4 cellular contexts compared by ENCODE assay signal in the genomic region with DNA sequence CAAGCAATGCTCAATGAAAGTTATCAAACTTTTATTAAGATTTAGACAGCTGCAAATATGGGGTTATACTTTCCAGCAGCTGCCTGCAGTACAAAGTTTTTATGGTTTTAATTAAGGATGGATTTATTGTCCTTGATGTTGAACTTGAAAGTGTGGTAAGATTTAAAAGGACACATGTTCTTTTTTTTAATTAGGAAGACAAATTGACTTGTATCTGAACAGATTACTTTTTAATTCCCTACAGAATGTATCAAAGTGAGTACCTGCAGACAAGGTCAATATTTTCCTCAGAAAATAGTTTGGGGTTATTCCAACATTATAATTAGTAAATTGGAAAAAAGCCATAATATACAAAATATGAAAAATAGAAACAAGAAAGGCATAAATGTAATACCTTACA.
"Had no signal": no experiment of that assay in that cellular context is flagged by ENCODE, and none has a peak within 500 bp of the region (broad histone marks: within the 10 kb centered on the region; RNA-seq: fewer than 3 reads in every experiment).

No MANE protein-coding gene starts in this region.

- H2AFZ ChIP-seq: GM23338 had no signal

- DNase-seq: H9, HCEC 1CT, IMR-90 had no signal

- H3K4me3 ChIP-seq: GM23338 had no signal

- ATAC-seq: GM23338 had no signal

- H3K4me2 ChIP-seq: GM23338 had no signal
